In the genomic region with DNA sequence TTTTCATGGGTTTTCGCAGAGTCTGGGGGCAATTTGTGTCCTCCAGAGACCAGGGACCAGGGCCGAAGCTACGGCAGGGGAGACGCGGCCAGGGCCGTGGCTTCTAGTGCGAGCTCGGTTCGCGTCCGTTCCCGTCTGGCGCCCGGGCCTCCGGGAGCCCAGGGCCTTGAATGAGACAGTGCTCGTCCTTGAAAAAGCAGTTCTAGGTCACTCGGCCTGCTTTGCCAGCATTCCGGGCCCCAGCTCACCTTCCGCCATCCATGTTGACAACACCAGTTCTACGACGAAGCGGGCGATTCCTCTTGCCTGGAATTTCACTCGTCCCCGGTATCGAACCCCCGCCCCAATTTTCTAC, we compare ENCODE assay signal across 8 cellular contexts. TPM values are rescaled to one million over a fixed set of nuclear protein-coding genes. Genes with fewer than 3 reads are reported as not detected.
DNase-seq lines count a peak whose midpoint lies in the region; ATAC-seq and TF ChIP-seq lines count a peak whose summit lies in the region.

No MANE protein-coding gene starts in this region.

- TF ChIP-seq EP300 in suprapubic skin (IDR thresholded peaks at IDR 0.05) = no peak

- peaks cover 9% of the 10 kb centered on the region for H3K36me3 Mint-ChIP-seq in central memory CD8-positive, alpha-beta T cell (ENCODE audit: insufficient read depth)

- H3K9ac ChIP-seq in BLaER1 treated with 17β-estradiol and CSF1 and Interleukin-3, amounts not matched to agents 10 nM and 100 nM = peak overlapping the region; percentile 85 to 98 (median 91)
- peak overlapping the region; percentile 93 for H3K9ac ChIP-seq in NT2/D1 (ENCODE audit: insufficient read length, low read depth)

- TF ChIP-seq POLR2A in right lobe of liver (IDR thresholded peaks at IDR 0.05) (no peak), suprapubic skin (IDR thresholded peaks at IDR 0.05) (no peak)

- peak overlapping the region; percentile 90 to 98 (median 94) for H3K27ac ChIP-seq in BLaER1 treated with 17β-estradiol and CSF1 and Interleukin-3, amounts not matched to agents 10 nM and 100 nM
- H3K27ac ChIP-seq in right lobe of liver (peak overlapping the region; percentile 90 to 98 (median 97)), suprapubic skin (peak overlapping the region; percentile 96)

- TF ChIP-seq CTCF in right lobe of liver (IDR thresholded peaks at IDR 0.05) (no peak), suprapubic skin (IDR thresholded peaks at IDR 0.05) (no peak)

- DNase-seq in NT2/D1 (ENCODE audit: low read depth, low spot score) (no peak), right lobe of liver (peak; percentile 44 to 64 (median 49)), suprapubic skin (ENCODE audit: low spot score in 2 of 2) (peak in 1 of 2 donors; percentile 70), GOT3 (lab: John Stamatoyannopoulos, UW) (no peak), NCI-H1436 (lab: John Stamatoyannopoulos, UW) (no peak)
- no peak for DNase-seq in central memory CD8-positive, alpha-beta T cell (ENCODE audit: low spot score in 2 of 2)

- H3K4me3 Mint-ChIP-seq in central memory CD8-positive, alpha-beta T cell = peak overlapping the region; percentile 83

- 5% methylated on average over 9 of the region's 27 CpGs for WGBS in right lobe of liver (ENCODE audit: insufficient coverage, low coverage, low lambda C conversion rate, missing lambda C conversion rate)
- WGBS in suprapubic skin = 23% methylated on average over 12 of the region's 27 CpGs

- peaks cover 0 to 17% (median 8%) of the 10 kb centered on the region in 11 experiments; a peak in 13 of 22 replicates for H3K9me3 ChIP-seq in BLaER1 treated with 17β-estradiol and CSF1 and Interleukin-3, amounts not matched to agents 10 nM and 100 nM (replicated peaks in 1 of 11)
- H3K9me3 ChIP-seq in NT2/D1 (ENCODE audit: insufficient read depth, low read length) (no peaks in the 10 kb centered on the region), right lobe of liver (no peaks in the 10 kb centered on the region), suprapubic skin (no peaks in the 10 kb centered on the region)

- H3K4me3 ChIP-seq in BLaER1 treated with 17β-estradiol and CSF1 and Interleukin-3, amounts not matched to agents 10 nM and 100 nM = peak overlapping the region; percentile 66 to 80 (median 68)
- H3K4me3 ChIP-seq in NT2/D1 (ENCODE audit: insufficient read length, low read depth) (peak overlapping the region; percentile 77), right lobe of liver (peak overlapping the region; percentile 60 to 75 (median 61)), suprapubic skin (peak overlapping the region; percentile 79)

- peaks cover 16% of the 10 kb centered on the region for H3K27me3 Mint-ChIP-seq in central memory CD8-positive, alpha-beta T cell

- peak; percentile 10 for ATAC-seq in GM21515 (IDR thresholded peaks at IDR 0.05; ENCODE audit: unreplicated experiment)
- peak; percentile 7 for ATAC-seq in central memory CD8-positive, alpha-beta T cell (replicated peaks; ENCODE audit: extremely low read depth, poor library complexity, severe bottlenecking)
- peak; percentile 42 to 52 (median 46) for ATAC-seq in right lobe of liver

- no peaks in the 10 kb centered on the region for H3K27me3 ChIP-seq in BLaER1 treated with 17β-estradiol and CSF1 and Interleukin-3, amounts not matched to agents 10 nM and 100 nM
- H3K27me3 ChIP-seq in NT2/D1 (ENCODE audit: insufficient read depth, insufficient read length) = peaks cover 38% of the 10 kb centered on the region
- no peaks in the 10 kb centered on the region for H3K27me3 ChIP-seq in right lobe of liver
- no peaks in the 10 kb centered on the region for H3K27me3 ChIP-seq in suprapubic skin

- H3K36me3 ChIP-seq in BLaER1 treated with 17β-estradiol and CSF1 and Interleukin-3, amounts not matched to agents 10 nM and 100 nM = peaks cover 0 to 14% (median 0%) of the 10 kb centered on the region in 11 experiments; a peak in 2 of 22 replicates
- H3K36me3 ChIP-seq in NT2/D1 (ENCODE audit: insufficient read depth, insufficient read length, low read length) (no peaks in the 10 kb centered on the region), right lobe of liver (no peaks in the 10 kb centered on the region), suprapubic skin (no peaks in the 10 kb centered on the region)

- H3K4me1 Mint-ChIP-seq in central memory CD8-positive, alpha-beta T cell = peaks cover 48% of the 10 kb centered on the region

- intact Hi-C loops in right lobe of liver (cut with DNase I) = no loop called here

- peaks cover 26 to 74% (median 32%) of the 10 kb centered on the region in 10 experiments for H3K4me1 ChIP-seq in BLaER1 treated with 17β-estradiol and CSF1 and Interleukin-3, amounts not matched to agents 10 nM and 100 nM
- H3K4me1 ChIP-seq in NT2/D1 (ENCODE audit: insufficient read depth, insufficient read length) = no peaks in the 10 kb centered on the region
- peaks cover 0 to 17% (median 2%) of the 10 kb centered on the region in 4 donors for H3K4me1 ChIP-seq in right lobe of liver
- H3K4me1 ChIP-seq in suprapubic skin = peaks cover 20% of the 10 kb centered on the region

- peak overlapping the region; percentile 83 to 97 (median 90) for H3K4me2 ChIP-seq in BLaER1 treated with 17β-estradiol and CSF1 and Interleukin-3, amounts not matched to agents 10 nM and 100 nM

- no peaks in the 10 kb centered on the region for H4K20me1 ChIP-seq in BLaER1 treated with 17β-estradiol and CSF1 and Interleukin-3, amounts not matched to agents 10 nM and 100 nM

- H3K9me3 Mint-ChIP-seq in central memory CD8-positive, alpha-beta T cell = peaks cover 23% of the 10 kb centered on the region

- H3K27ac Mint-ChIP-seq in central memory CD8-positive, alpha-beta T cell (ENCODE audit: low read depth) = peak overlapping the region; percentile 99

RNA-seq across cellular contexts. Expression of gene OR10AD1, which starts 4.5 kb away (rescaled TPM):
- total RNA-seq in right lobe of liver (not detected), suprapubic skin (not detected)

RNA-seq across cellular contexts. Expression of gene CCDC184, which starts 15.2 kb away (rescaled TPM):
- total RNA-seq in right lobe of liver = under 1 TPM in 3 of 6 experiments, not detected in 3; 0.11 to 0.46 (median 0.23) TPM
- total RNA-seq in suprapubic skin = under 1 TPM; 0.19 to 0.83 (median 0.60) TPM

RNA-seq across cellular contexts. Expression of gene ASB8, which starts 41.3 kb away (rescaled TPM):
- 10 to 100 TPM; 17.7 to 29.3 (median 21.6) TPM for total RNA-seq in right lobe of liver
- 10 to 100 TPM; 19.8 to 49.4 (median 23.6) TPM for total RNA-seq in suprapubic skin

Comparison
In these comparisons a context has a peak if more than half of its experiments do, and no peak if none do; other contexts are left out.
1. DNase-seq: peak in right lobe of liver (3 of 3); none in NT2/D1 (single experiment), central memory CD8-positive, alpha-beta T cell (0 of 2), GOT3 (single experiment) and NCI-H1436 (single experiment).
2. Peak in every context shown above with its lines, with median percentiles within 50 percentile points of each other: H3K27ac ChIP-seq, H3K4me3 ChIP-seq and ATAC-seq.